13 cellular contexts compared by ENCODE assay signal in the genomic region with DNA sequence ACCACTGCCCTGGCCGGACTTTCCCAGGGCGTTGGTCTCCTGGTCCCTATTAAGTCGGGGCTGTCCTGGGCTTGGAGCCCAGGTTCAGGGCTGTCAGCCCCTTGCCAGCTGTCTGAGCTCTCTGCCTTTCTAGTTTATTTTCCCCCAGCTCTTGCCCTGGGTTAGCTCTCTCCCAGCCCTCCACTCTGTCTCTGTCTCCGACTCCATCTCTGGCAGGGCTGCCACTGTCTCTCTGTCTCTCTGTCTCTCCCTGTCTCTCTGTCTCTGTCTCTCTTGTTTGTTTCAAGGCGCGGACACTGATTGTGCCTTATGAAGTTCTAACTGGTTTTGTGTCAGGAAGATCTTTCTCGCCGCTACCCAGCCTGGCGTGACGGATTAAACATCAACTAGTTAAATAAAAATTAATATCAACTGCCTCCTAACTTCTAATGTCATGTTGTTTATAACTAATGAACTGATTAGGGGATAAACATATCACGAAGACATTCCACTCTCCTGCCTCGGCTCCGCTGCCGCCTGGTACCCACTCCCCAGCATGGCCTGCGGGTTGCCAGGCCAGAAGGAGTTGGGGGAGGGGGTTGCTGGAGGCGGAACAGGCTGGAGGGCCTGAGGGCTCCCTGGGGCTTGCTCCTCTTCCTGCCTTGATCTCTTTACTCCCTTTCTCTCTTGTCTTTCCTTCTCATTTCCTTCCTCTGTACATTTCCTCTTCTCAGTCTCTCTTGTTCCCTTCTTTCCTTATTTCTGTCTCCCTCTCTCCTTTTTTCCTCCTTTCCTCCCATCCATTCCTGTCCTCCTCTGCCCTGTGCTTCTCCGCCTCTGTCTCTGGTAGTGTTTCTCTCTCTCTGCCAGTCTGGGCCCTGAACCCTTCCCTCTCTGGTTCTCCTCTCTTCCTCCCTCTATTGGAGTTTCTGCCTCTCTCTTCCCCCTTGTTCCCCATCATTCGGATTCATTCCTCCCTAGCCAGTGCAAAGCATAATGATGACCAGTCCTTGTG. TPM values are rescaled to one million over a fixed set of nuclear protein-coding genes. Genes with fewer than 3 reads are reported as not detected.
DNase-seq lines count a peak whose midpoint lies in the region; ATAC-seq and TF ChIP-seq lines count a peak whose summit lies in the region.
"Had no signal": no experiment of that assay in that cellular context is flagged by ENCODE, and none has a peak within 500 bp of the region (broad histone marks: within the 10 kb centered on the region; RNA-seq: fewer than 3 reads in every experiment).

No MANE protein-coding gene starts in this region.

- ATAC-seq in CD4-positive, CD25-positive, alpha-beta regulatory T cell (ENCODE audit: low read depth in 2 of 2) = no peak
- ATAC-seq in GM21447 (IDR thresholded peaks at IDR 0.05; ENCODE audit: unreplicated experiment) = peak; percentile 18
- ATAC-seq in activated T-helper 17 cell treated with anti-CD3 and anti-CD28 coated beads, Interleukin-2, amount 50 U/mL, for 72 hours (replicated peaks) = no peak
- no peak for ATAC-seq in natural killer cell

- no peak overlapping the region for H3K4me2 ChIP-seq in osteoblast (ENCODE audit: insufficient read depth, low read length)

- H3K27me3 ChIP-seq in CD4-positive, CD25-positive, alpha-beta regulatory T cell (ENCODE audit: control insufficient read depth, insufficient read depth, low read length) = peaks cover 51% of the 10 kb centered on the region
- peaks cover 93% of the 10 kb centered on the region for H3K27me3 ChIP-seq in osteoblast (ENCODE audit: insufficient read depth, low read length)

- H3K27ac ChIP-seq in CD4-positive, CD25-positive, alpha-beta regulatory T cell (ENCODE audit: insufficient read depth, low read length, poor library complexity, severe bottlenecking) = no peak overlapping the region
- H3K27ac ChIP-seq in osteoblast (ENCODE audit: low read depth, low read length) = no peak overlapping the region
- H3K27ac ChIP-seq: breast epithelium, Peyer's patch had no signal

- H3K9me3 ChIP-seq in CD4-positive, CD25-positive, alpha-beta regulatory T cell (ENCODE audit: control insufficient read depth in 2 of 2, low read length in 2 of 2) = no peaks in the 10 kb centered on the region
- no peaks in the 10 kb centered on the region for H3K9me3 ChIP-seq in osteoblast (ENCODE audit: low read depth, low read length)
- H3K9me3 ChIP-seq: breast epithelium, Peyer's patch had no signal

- peaks cover 89% of the 10 kb centered on the region for H3K27me3 Mint-ChIP-seq in CD4-positive, CD25-positive, alpha-beta regulatory T cell
- peaks cover 71% of the 10 kb centered on the region for H3K27me3 Mint-ChIP-seq in activated T-helper 17 cell treated with anti-CD3 and anti-CD28 coated beads, Interleukin-2, amount 50 U/mL, for 72 hours
- peaks cover 65 to 87% of the 10 kb centered on the region in 2 donors for H3K27me3 Mint-ChIP-seq in natural killer cell (ENCODE audit: low read depth in 2 of 2)

- intact Hi-C loops in natural killer cell (cut with micrococcal nuclease) = no loop called here
- intact Hi-C loops in lower leg skin (cut with DNase I; ENCODE audit: low total_unique reads) = no loop called here

- H4K20me1 ChIP-seq in osteoblast (ENCODE audit: insufficient read depth, low read length) = no peaks in the 10 kb centered on the region

- no peak overlapping the region for H3K4me3 ChIP-seq in CD4-positive, CD25-positive, alpha-beta regulatory T cell (ENCODE audit: low read depth, low read length)
- no peak overlapping the region for H3K4me3 ChIP-seq in lower leg skin (ENCODE audit: low read depth, poor library complexity, severe bottlenecking)
- H3K4me3 ChIP-seq in osteoblast (ENCODE audit: insufficient read depth, low read length) = no peak overlapping the region

- H3K27ac Mint-ChIP-seq in CD4-positive, CD25-positive, alpha-beta regulatory T cell = no peak overlapping the region
- H3K27ac Mint-ChIP-seq in activated T-helper 17 cell treated with anti-CD3 and anti-CD28 coated beads, Interleukin-2, amount 50 U/mL, for 72 hours = no peak overlapping the region
- H3K27ac Mint-ChIP-seq in natural killer cell = no peak overlapping the region

- no peak for TF ChIP-seq POLR2A in lower leg skin (IDR thresholded peaks at IDR 0.05)

- peaks cover 0 to 3% (median 0%) of the 10 kb centered on the region in 7 donors for H3K9me3 Mint-ChIP-seq in CD4-positive, CD25-positive, alpha-beta regulatory T cell
- H3K9me3 Mint-ChIP-seq in activated T-helper 17 cell treated with anti-CD3 and anti-CD28 coated beads, Interleukin-2, amount 50 U/mL, for 72 hours = no peaks in the 10 kb centered on the region
- no peaks in the 10 kb centered on the region for H3K9me3 Mint-ChIP-seq in natural killer cell

- no peaks in the 10 kb centered on the region for H3K36me3 Mint-ChIP-seq in CD4-positive, CD25-positive, alpha-beta regulatory T cell
- H3K36me3 Mint-ChIP-seq in activated T-helper 17 cell treated with anti-CD3 and anti-CD28 coated beads, Interleukin-2, amount 50 U/mL, for 72 hours (ENCODE audit: low read depth) = peaks cover 5% of the 10 kb centered on the region
- no peaks in the 10 kb centered on the region for H3K36me3 Mint-ChIP-seq in natural killer cell

- no peak overlapping the region for H2AFZ ChIP-seq in osteoblast (ENCODE audit: low read length)

- 76 to 77% methylated on average over 18 of the region's 18 CpGs for WGBS in lower leg skin, 2 donors

- DNase-seq in CD4-positive, CD25-positive, alpha-beta regulatory T cell = no peak
- DNase-seq in natural killer cell (no peak), lower leg skin (ENCODE audit: low spot score in 2 of 2) (no peak), osteoblast (ENCODE audit: insufficient read length, low spot score, missing footprints) (no peak), NCI-H524 treated with DMSO at 0.1 percent for 48 hours (lab: John Stamatoyannopoulos, UW) (no peak), NCI-H146 treated with DMSO at 0.1 percent for 48 hours (lab: John Stamatoyannopoulos, UW; ENCODE audit: unreplicated experiment) (no peak)
- DNase-seq: NCI-H2171 treated with DMSO at 0.1 percent for 48 hours had no signal

- peaks cover 5 to 52% (median 19%) of the 10 kb centered on the region in 4 donors for H3K4me1 Mint-ChIP-seq in CD4-positive, CD25-positive, alpha-beta regulatory T cell
- H3K4me1 Mint-ChIP-seq in activated T-helper 17 cell treated with anti-CD3 and anti-CD28 coated beads, Interleukin-2, amount 50 U/mL, for 72 hours = peaks cover 6% of the 10 kb centered on the region
- peaks cover 28 to 49% of the 10 kb centered on the region in 2 donors for H3K4me1 Mint-ChIP-seq in natural killer cell

- H3K4me1 ChIP-seq in CD4-positive, CD25-positive, alpha-beta regulatory T cell (ENCODE audit: control insufficient read depth, insufficient read depth, low read length, poor library complexity, severe bottlenecking) = peaks cover 20% of the 10 kb centered on the region
- peaks cover 4% of the 10 kb centered on the region for H3K4me1 ChIP-seq in osteoblast (ENCODE audit: insufficient read depth, low read length)

- TF ChIP-seq CTCF in natural killer cell (IDR thresholded peaks at IDR 0.05) (no peak), lower leg skin (IDR thresholded peaks at IDR 0.05) (no peak), osteoblast (IDR thresholded peaks at IDR 0.05; ENCODE audit: extremely low read depth, low read depth, low read length) (no peak)

- no peaks in the 10 kb centered on the region for H3K36me3 ChIP-seq in CD4-positive, CD25-positive, alpha-beta regulatory T cell (ENCODE audit: control insufficient read depth, insufficient read depth, low read length)
- no peaks in the 10 kb centered on the region for H3K36me3 ChIP-seq in osteoblast (ENCODE audit: insufficient read depth, low read length)
- H3K36me3 ChIP-seq: breast epithelium, Peyer's patch had no signal

- no peaks in the 10 kb centered on the region for H3K79me2 ChIP-seq in osteoblast (ENCODE audit: insufficient read depth, low read length)

- peak overlapping the region; percentile 37 to 73 (median 54) for H3K4me3 Mint-ChIP-seq in CD4-positive, CD25-positive, alpha-beta regulatory T cell
- peak overlapping the region; percentile 68 for H3K4me3 Mint-ChIP-seq in activated T-helper 17 cell treated with anti-CD3 and anti-CD28 coated beads, Interleukin-2, amount 50 U/mL, for 72 hours
- H3K4me3 Mint-ChIP-seq in natural killer cell = peak overlapping the region; percentile 87

RNA-seq across cellular contexts. Expression of a gene that starts 13.5 kb away (rescaled TPM):
- total RNA-seq in CD4-positive, CD25-positive, alpha-beta regulatory T cell = not detected
- under 1 TPM in 1 of 4 donors, not detected in 3; 0.08 TPM for polyA plus RNA-seq in CD4-positive, CD25-positive, alpha-beta regulatory T cell
- under 1 TPM in 1 of 2 donors, not detected in 1; 0.16 TPM for total RNA-seq in activated T-helper 17 cell treated with anti-CD3 and anti-CD28 coated beads, Interleukin-2, amount 50 U/mL, for 72 hours
- total RNA-seq in natural killer cell (not detected), lower leg skin (not detected), osteoblast (not detected in 2 replicates)
- total RNA-seq: LHCN-M2, Peyer's patch had no signal
- polyA plus RNA-seq: esophagus had no signal
